1 cellular context compared by ENCODE assay signal in genomic region chr11:118610773-118611432, GRCh38.
A peak's percentile ranks its signal among the peaks of the same experiment; 100 is the strongest.
TF ChIP-seq lines count a peak whose summit lies in the region.

No MANE protein-coding gene starts in this region.

TF ChIP-seq in K562, 482 proteins besides CTCF, POLR2A, EP300 and RAD21 (continues in another document):
- TF ChIP-seq SP1 (CRISPR knock-in tag; IDR thresholded peaks at IDR 0.05), result peak; percentile 70; the same call in 1 of the 2 replicates
- TF ChIP-seq HBP1 (CRISPR knock-in tag; IDR thresholded peaks at IDR 0.05), result 0 out of 2 replicates have a peak, but pooled peaks have one; percentile 39
- TF ChIP-seq PKNOX1 (IDR thresholded peaks at IDR 0.05), result 0 out of 2 replicates have a peak, but pooled peaks have one; percentile 13
- 0 out of 2 replicates have a peak, but pooled peaks have one; percentile 60 for TF ChIP-seq OTX1 (CRISPR knock-in tag; IDR thresholded peaks at IDR 0.05)
- peak in 1 of 2 experiments; percentile 47; a peak in 1 of 4 replicates for TF ChIP-seq FOXK2 (conservative IDR thresholded peaks at IDR 0.05 in 1 of 2, IDR thresholded peaks at IDR 0.05 in 1 of 2; ENCODE audit: low read depth in 2 of 2)
- peak; percentile 15 to 49; a peak in 2 of 4 replicates for TF ChIP-seq TRIM24 (IDR thresholded peaks at IDR 0.05)
- TF ChIP-seq BCOR (IDR thresholded peaks at IDR 0.05), result peak; percentile 72
- TF ChIP-seq HDAC2 (IDR thresholded peaks at IDR 0.05), result peak; percentile 80
- 0 out of 2 replicates have a peak, but pooled peaks have one; percentile 27 for TF ChIP-seq XRCC5 (IDR thresholded peaks at IDR 0.05; ENCODE audit: low read depth, low read length)
- TF ChIP-seq KAT7 (CRISPR knock-in tag; IDR thresholded peaks at IDR 0.05; ENCODE audit: borderline replicate concordance), result peak; percentile 80; the same call in 1 of the 2 replicates
- TF ChIP-seq FIP1L1 (IDR thresholded peaks at IDR 0.05; ENCODE audit: low read depth, low read length, poor library complexity, severe bottlenecking), result peak; percentile 71
- TF ChIP-seq LEF1 (IDR thresholded peaks at IDR 0.05), result peak; percentile 61
- peak; percentile 73; the same call in 1 of the 2 replicates for TF ChIP-seq NCOA1 (IDR thresholded peaks at IDR 0.05; ENCODE audit: low read depth)
- peak; percentile 94 for TF ChIP-seq ARID1B (IDR thresholded peaks at IDR 0.05)
- TF ChIP-seq MAX (CRISPR knock-in tag; IDR thresholded peaks at IDR 0.05), result peak; percentile 35; the same call in 1 of the 2 replicates
- peak; percentile 90 for TF ChIP-seq ELF4 (CRISPR knock-in tag; IDR thresholded peaks at IDR 0.05)
- TF ChIP-seq FOXJ3 (CRISPR knock-in tag; IDR thresholded peaks at IDR 0.05), result no peak
- no peak for TF ChIP-seq JUN (IDR thresholded peaks at IDR 0.05; ENCODE audit: borderline replicate concordance, low read depth, low read length)
- 0 out of 2 replicates have a peak, but pooled peaks have one; percentile 15 for TF ChIP-seq JUN (CRISPR knock-in tag; IDR thresholded peaks at IDR 0.05; ENCODE audit: borderline replicate concordance)
- peak; percentile 30; the same call in 1 of the 2 replicates for TF ChIP-seq ESRRA (IDR thresholded peaks at IDR 0.05; ENCODE audit: borderline replicate concordance, low read depth)
- TF ChIP-seq ZBTB26 (CRISPR knock-in tag; IDR thresholded peaks at IDR 0.05), result peak; percentile 90
- peak; percentile 94 for TF ChIP-seq SOX6 (IDR thresholded peaks at IDR 0.05)
- peak; percentile 88 for TF ChIP-seq SMARCA4 (IDR thresholded peaks at IDR 0.05)
- TF ChIP-seq SAFB (IDR thresholded peaks at IDR 0.05; ENCODE audit: borderline replicate concordance, low read depth, low read length), result 0 out of 2 replicates have a peak, but pooled peaks have one; percentile 20
- peak; percentile 82; the same call in 1 of the 2 replicates for TF ChIP-seq MTA3 (IDR thresholded peaks at IDR 0.05; ENCODE audit: borderline replicate concordance)
- peak; percentile 81 for TF ChIP-seq CXXC5 (CRISPR knock-in tag; IDR thresholded peaks at IDR 0.05)
- no peak for TF ChIP-seq ID3 (CRISPR knock-in tag; IDR thresholded peaks at IDR 0.05)
- peak; percentile 59; the same call in 1 of the 2 replicates for TF ChIP-seq ID3 (tag; IDR thresholded peaks at IDR 0.05)
- peak; percentile 66; the same call in 1 of the 2 replicates for TF ChIP-seq SMARCA5 (IDR thresholded peaks at IDR 0.05)
- TF ChIP-seq ZNF407 (IDR thresholded peaks at IDR 0.05; ENCODE audit: low read depth), result peak; percentile 14; the same call in 1 of the 2 replicates
- TF ChIP-seq POU5F1 (IDR thresholded peaks at IDR 0.05; ENCODE audit: borderline replicate concordance, low read depth, low read length, partially characterized antibody), result no peak
- TF ChIP-seq MYBL2 (IDR thresholded peaks at IDR 0.05; ENCODE audit: low read depth), result no peak
- TF ChIP-seq MYBL2 (CRISPR knock-in tag; IDR thresholded peaks at IDR 0.05; ENCODE audit: borderline replicate concordance), result no peak
- TF ChIP-seq ZZZ3 (IDR thresholded peaks at IDR 0.05), result no peak
- peak; percentile 97 for TF ChIP-seq SMARCE1 (IDR thresholded peaks at IDR 0.05)
- peak; percentile 92 for TF ChIP-seq HMGN3 (IDR thresholded peaks at IDR 0.05; ENCODE audit: borderline replicate concordance, extremely low read depth, insufficient read length, low read depth, low read length)
- TF ChIP-seq ZEB2 (IDR thresholded peaks at IDR 0.05), result peak; percentile 98
- no peak for TF ChIP-seq SMAD2 (IDR thresholded peaks at IDR 0.05; ENCODE audit: low read depth, low read length)
- peak; percentile 36 for TF ChIP-seq HNRNPK (IDR thresholded peaks at IDR 0.05; ENCODE audit: low read depth, low read length, poor library complexity, severe bottlenecking)
- no peak for TF ChIP-seq HOXB6 (CRISPR knock-in tag; IDR thresholded peaks at IDR 0.05; ENCODE audit: borderline replicate concordance)
- TF ChIP-seq NBN (IDR thresholded peaks at IDR 0.05; ENCODE audit: low read depth), result peak; percentile 95
- peak; percentile 59; the same call in 1 of the 2 replicates for TF ChIP-seq HMGXB4 (CRISPR knock-in tag; IDR thresholded peaks at IDR 0.05)
- TF ChIP-seq RCOR1 (IDR thresholded peaks at IDR 0.05; ENCODE audit: borderline replicate concordance in 1 of 2, low read depth in 2 of 2, low read length in 2 of 2), result peak; percentile 1 to 87; a peak in 1 of 4 replicates
- TF ChIP-seq CBFA2T2 (conservative IDR thresholded peaks at IDR 0.05), result peak; percentile 75
- peak; percentile 45; the same call in 1 of the 2 replicates for TF ChIP-seq NFIC (IDR thresholded peaks at IDR 0.05)
- peak; percentile 54; the same call in 1 of the 2 replicates for TF ChIP-seq TEAD4 (IDR thresholded peaks at IDR 0.05; ENCODE audit: low read length)
- TF ChIP-seq TEAD4 (CRISPR knock-in tag; IDR thresholded peaks at IDR 0.05; ENCODE audit: borderline replicate concordance), result no peak
- 0 out of 4 replicates have a peak, but pooled peaks have one; percentile 41 to 65 for TF ChIP-seq MLLT1 (IDR thresholded peaks at IDR 0.05)
- peak; percentile 51; the same call in 1 of the 2 replicates for TF ChIP-seq POLR2G (IDR thresholded peaks at IDR 0.05; ENCODE audit: low read depth, low read length)
- peak; percentile 73 for TF ChIP-seq CC2D1A (IDR thresholded peaks at IDR 0.05)
- TF ChIP-seq EHMT2 (IDR thresholded peaks at IDR 0.05), result 0 out of 2 replicates have a peak, but pooled peaks have one; percentile 47
- TF ChIP-seq SMAD4 (CRISPR knock-in tag; conservative IDR thresholded peaks at IDR 0.05), result peak; percentile 56; the same call in 1 of the 2 replicates
- no peak for TF ChIP-seq CREB1 (IDR thresholded peaks at IDR 0.05)
- TF ChIP-seq CREB1 (CRISPR knock-in tag; IDR thresholded peaks at IDR 0.05), result peak; percentile 55; the same call in 1 of the 2 replicates
- peak; percentile 95 for TF ChIP-seq MTA1 (IDR thresholded peaks at IDR 0.05; ENCODE audit: borderline replicate concordance)
- peak; percentile 66 for TF ChIP-seq NCOR1 (IDR thresholded peaks at IDR 0.05)
- peak; percentile 66; the same call in 1 of the 2 replicates for TF ChIP-seq HLTF (IDR thresholded peaks at IDR 0.05)
- 0 out of 2 replicates have a peak, but pooled peaks have one; percentile 31 for TF ChIP-seq ZNF766 (CRISPR knock-in tag; conservative IDR thresholded peaks at IDR 0.05)
